Comparison of ENCODE assay signal across 9 cellular contexts in genomic region chr9:134660407-134660806, GRCh38. TPM values are rescaled to one million over a fixed set of nuclear protein-coding genes. Genes with fewer than 3 reads are reported as not detected.
DNase-seq lines count a peak whose midpoint lies in the region; ATAC-seq and TF ChIP-seq lines count a peak whose summit lies in the region.
"Had no signal": no experiment of that assay in that cellular context is flagged by ENCODE, and none has a peak within 500 bp of the region (broad histone marks: within the 10 kb centered on the region; RNA-seq: fewer than 3 reads in every experiment).

No MANE protein-coding gene starts in this region.

- H3K79me2 ChIP-seq in OCI-LY3 (ENCODE audit: low read length) = no peaks in the 10 kb centered on the region
- peaks cover 57% of the 10 kb centered on the region for H3K79me2 ChIP-seq in fibroblast of lung (ENCODE audit: control insufficient read depth, insufficient read depth, low read length)

- no peaks in the 10 kb centered on the region for H3K27me3 ChIP-seq in heart right ventricle
- no peaks in the 10 kb centered on the region for H3K27me3 ChIP-seq in OCI-LY3 (ENCODE audit: low read depth, low read length)
- H3K27me3 ChIP-seq in fibroblast of lung (ENCODE audit: control insufficient read depth, insufficient read depth, low read length) = no peaks in the 10 kb centered on the region
- no peaks in the 10 kb centered on the region for H3K27me3 ChIP-seq in thoracic aorta (replicated peaks; ENCODE audit: insufficient read depth)

- no peak overlapping the region for H3K9ac ChIP-seq in OCI-LY3 (ENCODE audit: low read length)
- no peak overlapping the region for H3K9ac ChIP-seq in fibroblast of lung (ENCODE audit: insufficient read depth, low read length)

- DNase-seq in heart right ventricle (no peak), cardiac septum (ENCODE audit: low spot score) (no peak), fibroblast of lung (ENCODE audit: low read depth in 2 of 2) (no peak), thoracic aorta (ENCODE audit: low spot score) (no peak), NCI-H1694 (lab: John Stamatoyannopoulos, UW) (no peak)
- no peak for DNase-seq in activated effector memory CD4-positive, alpha-beta T cell treated with Interleukin-2 at 50 U/mL for 16 hours
- DNase-seq: activated CD8-positive, alpha-beta memory T cell treated with anti-CD3 and anti-CD28 coated beads, Interleukin-2, amount 50 U/mL, for 48 hours had no signal

- TF ChIP-seq CTCF in heart right ventricle (IDR thresholded peaks at IDR 0.05) (peak; percentile 8 to 48 (median 27)), OCI-LY3 (IDR thresholded peaks at IDR 0.05; ENCODE audit: low read depth, low read length) (peak; percentile 34), fibroblast of lung (conservative IDR thresholded peaks at IDR 0.05 in 1 of 2, IDR thresholded peaks at IDR 0.05 in 1 of 2; ENCODE audit: low read depth in 1 of 2, low read length in 2 of 2) (peak; percentile 74 to 80), thoracic aorta (IDR thresholded peaks at IDR 0.05) (peak; percentile 54)

- H2AFZ ChIP-seq in OCI-LY3 (ENCODE audit: low read depth, low read length) (no peak overlapping the region), fibroblast of lung (ENCODE audit: low read length) (no peak overlapping the region)

- 100% methylated on average over 1 of the region's 1 CpG for WGBS in heart right ventricle, 2 donors

- intact Hi-C loops in heart right ventricle (cut with DNase I) (no loop called here), cardiac septum (cut with DNase I) (no loop called here)

- H3K36me3 ChIP-seq in heart right ventricle (no peaks in the 10 kb centered on the region), OCI-LY3 (replicated peaks; ENCODE audit: low read depth, low read length) (no peaks in the 10 kb centered on the region), fibroblast of lung (ENCODE audit: control insufficient read depth, insufficient read depth, low read length) (peaks cover 1% of the 10 kb centered on the region), thoracic aorta (no peaks in the 10 kb centered on the region)

- ATAC-seq in heart right ventricle = no peak
- ATAC-seq in thoracic aorta (ENCODE audit: insufficient number of reproducible peaks, low FRiP score, low read depth) = no peak
- ATAC-seq in GM19328 (IDR thresholded peaks at IDR 0.05; ENCODE audit: unreplicated experiment) = no peak

- H3K4me3 ChIP-seq in heart right ventricle (no peak overlapping the region), OCI-LY3 (ENCODE audit: low read length) (no peak overlapping the region), fibroblast of lung (replicated peaks in 1 of 4; ENCODE audit: control extremely low read depth in 1 of 4, insufficient read depth in 1 of 4, low read depth in 3 of 4, low read length in 4 of 4) (no peak overlapping the region), thoracic aorta (no peak overlapping the region)

- H3K4me1 ChIP-seq in heart right ventricle = peaks cover 17 to 47% (median 30%) of the 10 kb centered on the region in 9 donors
- H3K4me1 ChIP-seq in OCI-LY3 (ENCODE audit: low read length) = no peaks in the 10 kb centered on the region
- H3K4me1 ChIP-seq in fibroblast of lung (ENCODE audit: control insufficient read depth, extremely low read depth, insufficient read depth, low read length) = peaks cover 33% of the 10 kb centered on the region
- peaks cover 48 to 81% of the 10 kb centered on the region in 2 donors for H3K4me1 ChIP-seq in thoracic aorta (ENCODE audit: control insufficient read depth in 1 of 2, low read depth in 2 of 2)

- H3K9me3 ChIP-seq in heart right ventricle (peaks cover 0 to 14% (median 0%) of the 10 kb centered on the region in 11 donors), OCI-LY3 (ENCODE audit: insufficient read depth, low read length) (no peaks in the 10 kb centered on the region), fibroblast of lung (ENCODE audit: control insufficient read depth, insufficient read depth, low read depth, low read length) (no peaks in the 10 kb centered on the region), thoracic aorta (no peaks in the 10 kb centered on the region)

- H4K20me1 ChIP-seq in OCI-LY3 (ENCODE audit: insufficient read depth, low read length) (no peaks in the 10 kb centered on the region), fibroblast of lung (ENCODE audit: control insufficient read depth, extremely low read depth, insufficient read depth, low read length) (peaks cover 6% of the 10 kb centered on the region)

- no peak overlapping the region for H3K4me2 ChIP-seq in OCI-LY3 (ENCODE audit: low read length)
- H3K4me2 ChIP-seq in fibroblast of lung (ENCODE audit: extremely low read depth, insufficient read depth, low read length) = no peak overlapping the region

- H3K27ac ChIP-seq in heart right ventricle (no peak overlapping the region), OCI-LY3 (ENCODE audit: low read length) (no peak overlapping the region), fibroblast of lung (ENCODE audit: insufficient read depth, low read length) (peak overlapping the region; percentile 93), thoracic aorta (peak overlapping the region; percentile 83 to 88)

RNA-seq across cellular contexts. Expression of gene COL5A1, which starts 18.8 kb away (rescaled TPM):
- 10 to 100 TPM in 7 of 10 donors, 1 to 10 TPM in 3; 8.1 to 60.0 (median 12.2) TPM for total RNA-seq in heart right ventricle
- 10 to 100 TPM; 13.8 to 19.7 TPM for polyA plus RNA-seq in heart right ventricle
- total RNA-seq in cardiac septum = 21.6 TPM
- 63.7 and 72.8 TPM in 2 replicates for total RNA-seq in fibroblast of lung
- 83.9 and 109 TPM in 2 replicates for polyA plus RNA-seq in fibroblast of lung
- polyA plus RNA-seq in fibroblast of lung (2012) = 164 and 250 TPM in 2 replicates
- polyA minus RNA-seq in fibroblast of lung (ENCODE audit: low replicate concordance) = 171 and 250 TPM in 2 replicates
- 100 to 1,000 TPM; 127 to 129 TPM for total RNA-seq in thoracic aorta

Comparison
In these comparisons a context has a peak if more than half of its experiments do, and no peak if none do; other contexts are left out.
1. H3K27ac ChIP-seq: peak in fibroblast of lung (single experiment) and thoracic aorta (2 of 2); none in heart right ventricle (0 of 10) and OCI-LY3 (single experiment).
2. CTCF ChIP-seq: peak in every context shown above with its lines; median percentile 77 in fibroblast of lung; 54 in thoracic aorta; 34 in OCI-LY3; 27 in heart right ventricle.